1 cellular context compared by ENCODE assay signal in the genomic region with DNA sequence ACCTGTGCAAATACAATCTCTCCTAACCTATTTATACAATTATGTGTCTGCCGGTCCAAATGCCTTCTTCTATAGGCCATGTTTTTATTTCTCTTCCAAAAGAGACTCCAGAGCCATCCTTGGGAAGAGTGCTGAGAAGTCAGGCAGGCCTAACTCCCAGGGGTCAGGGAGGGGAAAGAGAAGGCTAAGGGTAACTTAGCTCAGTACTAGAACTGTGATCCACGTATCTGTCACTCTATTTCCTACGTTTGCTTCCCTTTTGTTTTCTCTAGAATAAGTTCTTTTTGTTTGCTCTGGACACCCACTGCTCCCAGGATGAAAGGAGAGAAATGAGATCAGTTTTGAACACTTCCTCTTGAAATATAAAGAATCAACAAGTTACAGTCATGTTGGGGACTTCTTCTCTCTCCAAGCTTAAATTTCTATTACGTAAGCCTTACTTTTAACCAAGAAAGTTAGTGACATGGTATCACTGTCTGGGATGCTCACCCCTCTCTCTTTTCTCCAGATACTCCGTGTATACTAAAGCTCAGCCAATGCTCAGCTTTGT.
TF ChIP-seq lines count a peak whose summit lies in the region.

No MANE protein-coding gene starts in this region.

TF ChIP-seq in GM23338, 12 proteins besides CTCF, POLR2A, EP300 and RAD21 (continued from another document):
- TF ChIP-seq ZNF462 (CRISPR knock-in tag; IDR thresholded peaks at IDR 0.05) (no peak), JUNB (IDR thresholded peaks at IDR 0.05; ENCODE audit: unreplicated experiment) (no peak), EZH2phosphoT487 (IDR thresholded peaks at IDR 0.05; ENCODE audit: unreplicated experiment) (no peak), ZNF331 (CRISPR knock-in tag; IDR thresholded peaks at IDR 0.05; ENCODE audit: low read depth) (no peak), POLR2AphosphoS5 (IDR thresholded peaks at IDR 0.05; ENCODE audit: low read depth) (no peak), EZH2 (IDR thresholded peaks at IDR 0.05; ENCODE audit: low read depth, unreplicated experiment) (no peak)
- TF ChIP-seq, protein P1, sequence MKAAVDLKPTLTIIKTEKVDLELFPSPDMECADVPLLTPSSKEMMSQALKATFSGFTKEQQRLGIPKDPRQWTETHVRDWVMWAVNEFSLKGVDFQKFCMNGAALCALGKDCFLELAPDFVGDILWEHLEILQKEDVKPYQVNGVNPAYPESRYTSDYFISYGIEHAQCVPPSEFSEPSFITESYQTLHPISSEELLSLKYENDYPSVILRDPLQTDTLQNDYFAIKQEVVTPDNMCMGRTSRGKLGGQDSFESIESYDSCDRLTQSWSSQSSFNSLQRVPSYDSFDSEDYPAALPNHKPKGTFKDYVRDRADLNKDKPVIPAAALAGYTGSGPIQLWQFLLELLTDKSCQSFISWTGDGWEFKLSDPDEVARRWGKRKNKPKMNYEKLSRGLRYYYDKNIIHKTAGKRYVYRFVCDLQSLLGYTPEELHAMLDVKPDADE (IDR thresholded peaks at IDR 0.05) = no peak
